13 cellular contexts compared by ENCODE assay signal in the genomic region with DNA sequence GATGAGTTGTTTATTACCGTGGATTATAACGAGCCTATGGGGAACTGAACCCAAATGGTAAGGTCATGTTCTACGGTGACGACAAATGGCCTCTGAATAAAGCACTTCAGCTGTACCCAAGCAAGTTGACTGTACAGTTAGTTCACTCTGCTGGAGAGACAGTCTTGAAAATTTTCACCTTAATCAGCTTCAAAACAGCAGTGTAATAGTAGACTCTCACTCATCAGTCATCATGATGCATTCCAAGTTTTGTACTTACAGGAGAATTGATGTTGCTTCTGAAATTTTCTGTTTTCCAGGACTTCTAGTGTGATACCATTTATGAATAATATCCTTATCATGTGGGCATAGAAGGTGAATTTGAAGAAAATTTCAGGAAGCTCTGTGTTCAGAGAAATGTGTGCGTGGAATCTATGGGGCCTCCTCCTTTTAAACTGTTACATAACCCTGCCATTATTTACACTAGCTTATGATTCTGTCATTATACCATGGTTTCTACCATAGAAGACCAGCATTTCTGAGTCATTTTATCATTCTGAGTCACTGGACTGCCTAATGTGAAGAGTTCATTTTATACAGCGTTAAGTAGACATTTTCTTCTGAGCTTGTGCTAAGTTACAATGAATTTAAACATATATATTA.
DNase-seq lines count a peak whose midpoint lies in the region; ATAC-seq, FAIRE-seq and TF ChIP-seq lines count a peak whose summit lies in the region.
"Had no signal": no experiment of that assay in that cellular context is flagged by ENCODE, and none has a peak within 500 bp of the region (broad histone marks: within the 10 kb centered on the region; RNA-seq: fewer than 3 reads in every experiment).

No MANE protein-coding gene starts in this region.

- no peak overlapping the region for H3K4me3 ChIP-seq in pancreas
- H3K4me3 ChIP-seq: body of pancreas, thoracic aorta had no signal

- intact Hi-C loops in pancreas (cut with DNase I): no loop called here

- peaks cover 0 to 6% (median 0%) of the 10 kb centered on the region in 3 donors for H3K4me1 ChIP-seq in pancreas
- H3K4me1 ChIP-seq: body of pancreas had no signal

- no peak for TF ChIP-seq CTCF in pancreas (IDR thresholded peaks at IDR 0.05)

- H3K36me3 ChIP-seq in pancreas: no peaks in the 10 kb centered on the region
- H3K36me3 ChIP-seq: thoracic aorta had no signal

- no peak for FAIRE-seq in pancreas (lab: Jason Lieb, UNC)

- H3K27ac ChIP-seq in pancreas: no peak overlapping the region
- H3K27ac ChIP-seq: body of pancreas, thoracic aorta had no signal

- WGBS in pancreas, 2 donors: 92 to 97% methylated on average over 6 of the region's 6 CpGs

- ATAC-seq in pancreas: peak in 3 of 4 donors; percentile 36 to 43 (median 43)
- ATAC-seq in GM21619 (IDR thresholded peaks at IDR 0.05; ENCODE audit: unreplicated experiment): no peak
- ATAC-seq in HG03442 (IDR thresholded peaks at IDR 0.05; ENCODE audit: unreplicated experiment): no peak
- no peak for ATAC-seq in GM19397 (IDR thresholded peaks at IDR 0.05; ENCODE audit: unreplicated experiment)
- ATAC-seq: body of pancreas had no signal

- H3K27me3 ChIP-seq in pancreas: no peaks in the 10 kb centered on the region
- H3K27me3 ChIP-seq: body of pancreas had no signal

- DNase-seq in GM04503 (ENCODE audit: low read depth) (peak; percentile 54), M059J (ENCODE audit: low read depth) (peak; percentile 85), brain pericyte (ENCODE audit: low read depth, low spot score) (peak; percentile 22), pancreas (no peak), NCI-H2107 (lab: John Stamatoyannopoulos, UW) (no peak)
- DNase-seq: activated CD4-positive, alpha-beta T cell treated with anti-CD3 and anti-CD28 coated beads, Interleukin-2, amount 50 U/mL, for 1 hour; body of pancreas; GF-D8; NCI-H1105 had no signal

- H3K9me3 ChIP-seq in pancreas: no peaks in the 10 kb centered on the region
- H3K9me3 ChIP-seq: body of pancreas, thoracic aorta had no signal

Comparison
In these comparisons a context has a peak if more than half of its experiments do, and no peak if none do; other contexts are left out.
1. DNase-seq: peak in GM04503 (single experiment), M059J (single experiment) and brain pericyte (single experiment); none in pancreas (0 of 6) and NCI-H2107 (single experiment).
2. ATAC-seq: peak in pancreas (3 of 4); none in GM21619 (single experiment), HG03442 (single experiment) and GM19397 (single experiment).